36 cellular contexts compared by ENCODE assay signal in genomic region chr5:150262502-150262901, GRCh38. TPM values are rescaled to one million over a fixed set of nuclear protein-coding genes. Genes with fewer than 3 reads are reported as not detected.
"Had no signal": no experiment of that assay in that cellular context is flagged by ENCODE, and none has a peak within 500 bp of the region (broad histone marks: within the 10 kb centered on the region; RNA-seq: fewer than 3 reads in every experiment).

No MANE protein-coding gene starts in this region.

- FAIRE-seq: colon had no signal

- H3K27me3 Mint-ChIP-seq: activated B cell treated with CpG ODN at 0.5 μM for 24 hours; activated CD4-positive, alpha-beta T cell treated with anti-CD3 and anti-CD28 coated beads, Interleukin-2, amount 10 ng/mL, durations not matched to agents 24 days and 14 days; effector memory CD8-positive, alpha-beta T cell had no signal

- H3K36me3 ChIP-seq: brain microvascular endothelial cell, esophagus muscularis mucosa, gastrocnemius medialis, heart left ventricle, WERI-Rb-1 had no signal

- H3K27ac Mint-ChIP-seq: activated B cell treated with CpG ODN at 0.5 μM for 24 hours; activated CD4-positive, alpha-beta memory T cell treated with anti-CD3 and anti-CD28 coated beads for 36 hours; activated CD4-positive, alpha-beta T cell treated with anti-CD3 and anti-CD28 coated beads for 36 hours; activated CD4-positive, alpha-beta T cell treated with anti-CD3 and anti-CD28 coated beads, Interleukin-2, amount 10 ng/mL, durations not matched to agents 24 days and 14 days; activated CD8-positive, alpha-beta memory T cell treated with anti-CD3 and anti-CD28 coated beads, Interleukin-2, amount 10 ng/mL, durations not matched to agents 7 days and 5 days; activated CD8-positive, alpha-beta T cell treated with anti-CD3 and anti-CD28 coated beads, Interleukin-2, amount 10 ng/mL, durations not matched to agents 7 days and 5 days; activated naive CD4-positive, alpha-beta T cell treated with anti-CD3 and anti-CD28 coated beads, Interleukin-2, amount 10 ng/mL, durations not matched to agents 7 days and 5 days; activated naive CD4-positive, alpha-beta T cell treated with anti-CD3 and anti-CD28 coated beads, Interleukin-2, amount 50 U/mL, for 72 hours; activated naive CD8-positive, alpha-beta T cell treated with anti-CD3 and anti-CD28 coated beads, Interleukin-2, amount 10 ng/mL, durations not matched to agents 7 days and 5 days; activated T-helper 1 cell treated with anti-CD3 and anti-CD28 coated beads, Interleukin-12 subunit alpha, Interleukin-12 subunit beta, Interleukin-2, Interleukin-4 antibody, amounts not matched to agents 30 ng/mL and 10 ng/mL and 1 ng/mL, durations not matched to agents 14 hours and 24 hours and 36 hours; activated T-helper 2 cell treated with anti-CD3 and anti-CD28 coated beads, Interferon-gamma antibody, Interleukin-2, Interleukin-4, amounts not matched to agents 10 μg/mL and 5 μg/mL and 100 μg/mL, durations not matched to agents 14 hours and 24 hours and 36 hours; effector memory CD8-positive, alpha-beta T cell; T-helper 17 cell; T-helper 2 cell treated with Interferon-gamma antibody and Interleukin-4, amounts not matched to agents 5 μg/mL and 100 μg/mL, for 36 hours had no signal

- H3K27me3 ChIP-seq: brain microvascular endothelial cell, esophagus muscularis mucosa, foreskin keratinocyte, gastrocnemius medialis, heart left ventricle had no signal

- H3K4me3 Mint-ChIP-seq: activated B cell treated with CpG ODN at 0.5 μM for 24 hours; activated CD4-positive, alpha-beta memory T cell treated with anti-CD3 and anti-CD28 coated beads for 36 hours; activated CD4-positive, alpha-beta T cell treated with anti-CD3 and anti-CD28 coated beads for 36 hours; activated CD4-positive, alpha-beta T cell treated with anti-CD3 and anti-CD28 coated beads, Interleukin-2, amount 10 ng/mL, durations not matched to agents 24 days and 14 days; activated CD8-positive, alpha-beta memory T cell treated with anti-CD3 and anti-CD28 coated beads, Interleukin-2, amount 10 ng/mL, durations not matched to agents 7 days and 5 days; activated CD8-positive, alpha-beta T cell treated with anti-CD3 and anti-CD28 coated beads, Interleukin-2, amount 10 ng/mL, durations not matched to agents 7 days and 5 days; activated naive CD4-positive, alpha-beta T cell treated with anti-CD3 and anti-CD28 coated beads, Interleukin-2, amount 10 ng/mL, durations not matched to agents 7 days and 5 days; activated naive CD8-positive, alpha-beta T cell treated with anti-CD3 and anti-CD28 coated beads, Interleukin-2, amount 10 ng/mL, durations not matched to agents 7 days and 5 days; activated T-helper 1 cell treated with anti-CD3 and anti-CD28 coated beads, Interleukin-12 subunit alpha, Interleukin-12 subunit beta, Interleukin-2, Interleukin-4 antibody, amounts not matched to agents 30 ng/mL and 10 ng/mL and 1 ng/mL, durations not matched to agents 14 hours and 24 hours and 36 hours; effector memory CD8-positive, alpha-beta T cell; T-helper 17 cell; T-helper 2 cell treated with Interferon-gamma antibody and Interleukin-4, amounts not matched to agents 5 μg/mL and 100 μg/mL, for 36 hours had no signal

- H3K4me1 Mint-ChIP-seq: activated B cell treated with CpG ODN at 0.5 μM for 24 hours; activated CD4-positive, alpha-beta T cell treated with anti-CD3 and anti-CD28 coated beads for 36 hours; activated CD4-positive, alpha-beta T cell treated with anti-CD3 and anti-CD28 coated beads, Interleukin-2, amount 10 ng/mL, durations not matched to agents 24 days and 14 days; activated CD8-positive, alpha-beta memory T cell treated with anti-CD3 and anti-CD28 coated beads, Interleukin-2, amount 10 ng/mL, durations not matched to agents 7 days and 5 days; activated naive CD4-positive, alpha-beta T cell treated with anti-CD3 and anti-CD28 coated beads, Interleukin-2, amount 10 ng/mL, durations not matched to agents 7 days and 5 days; activated naive CD8-positive, alpha-beta T cell treated with anti-CD3 and anti-CD28 coated beads, Interleukin-2, amount 10 ng/mL, durations not matched to agents 7 days and 5 days; T-helper 17 cell had no signal

- DNase-seq: activated B cell treated with CpG ODN at 0.5 μM for 24 hours; activated CD4-positive, alpha-beta memory T cell treated with anti-CD3 and anti-CD28 coated beads for 36 hours; activated CD4-positive, alpha-beta T cell treated with anti-CD3 and anti-CD28 coated beads for 36 hours; activated CD4-positive, alpha-beta T cell treated with anti-CD3 and anti-CD28 coated beads, Interleukin-2, amount 10 ng/mL, durations not matched to agents 24 days and 14 days; activated CD8-positive, alpha-beta memory T cell treated with anti-CD3 and anti-CD28 coated beads, Interleukin-2, amount 10 ng/mL, durations not matched to agents 7 days and 5 days; activated CD8-positive, alpha-beta memory T cell treated with anti-CD3 and anti-CD28 coated beads, Interleukin-2, amount 50 U/mL, for 4 hours; activated CD8-positive, alpha-beta T cell treated with anti-CD3 and anti-CD28 coated beads, Interleukin-2, amount 10 ng/mL, durations not matched to agents 7 days and 5 days; activated effector memory CD4-positive, alpha-beta T cell treated with anti-CD3 and anti-CD28 coated beads, Interleukin-2, amount 50 U/mL, for 16 hours; activated naive CD4-positive, alpha-beta T cell treated with anti-CD3 and anti-CD28 coated beads, Interleukin-2, amount 10 ng/mL, durations not matched to agents 7 days and 5 days; activated naive CD8-positive, alpha-beta T cell treated with anti-CD3 and anti-CD28 coated beads, Interleukin-2, amount 10 ng/mL, durations not matched to agents 7 days and 5 days; activated T-cell treated with anti-CD3 and anti-CD28 coated beads, Interleukin-2, amount 50 U/mL, for 1 hour; activated T-cell treated with anti-CD3 and anti-CD28 coated beads, Interleukin-2, amount 50 U/mL, for 48 hours; anterior cingulate cortex; brain microvascular endothelial cell; caudate nucleus; cortex of kidney; dermis blood vessel endothelial cell; effector CD4-positive, alpha-beta T cell; effector memory CD8-positive, alpha-beta T cell; erythroblast; foreskin keratinocyte; gastrocnemius medialis; glutamatergic neuron; heart left ventricle; T-helper 17 cell; T1000; WERI-Rb-1 had no signal

- H3K4me3 ChIP-seq: esophagus muscularis mucosa, gastrocnemius medialis, heart left ventricle had no signal

- H3K9me3 ChIP-seq: esophagus muscularis mucosa, gastrocnemius medialis, heart left ventricle had no signal

- H3K36me3 Mint-ChIP-seq: activated CD4-positive, alpha-beta memory T cell treated with anti-CD3 and anti-CD28 coated beads for 36 hours; activated CD8-positive, alpha-beta memory T cell treated with anti-CD3 and anti-CD28 coated beads, Interleukin-2, amount 10 ng/mL, durations not matched to agents 7 days and 5 days; activated naive CD4-positive, alpha-beta T cell treated with anti-CD3 and anti-CD28 coated beads, Interleukin-2, amount 10 ng/mL, durations not matched to agents 7 days and 5 days; activated naive CD4-positive, alpha-beta T cell treated with anti-CD3 and anti-CD28 coated beads, Interleukin-2, amount 50 U/mL, for 72 hours; activated naive CD8-positive, alpha-beta T cell treated with anti-CD3 and anti-CD28 coated beads, Interleukin-2, amount 10 ng/mL, durations not matched to agents 7 days and 5 days had no signal

- ATAC-seq: activated CD4-positive, alpha-beta T cell treated with anti-CD3 and anti-CD28 coated beads for 36 hours; activated CD4-positive, CD25-positive, alpha-beta regulatory T cell treated with anti-CD3 and anti-CD28 coated beads, Interleukin-2, amount 50 U/mL, for 24 hours; activated CD8-positive, alpha-beta memory T cell treated with anti-CD3 and anti-CD28 coated beads, Interleukin-2, amount 10 ng/mL, durations not matched to agents 7 days and 5 days; activated CD8-positive, alpha-beta T cell treated with anti-CD3 and anti-CD28 coated beads, Interleukin-2, amount 10 ng/mL, durations not matched to agents 7 days and 5 days; activated naive CD4-positive, alpha-beta T cell treated with anti-CD3 and anti-CD28 coated beads, Interleukin-2, amount 50 U/mL, for 72 hours; effector memory CD8-positive, alpha-beta T cell; foreskin keratinocyte; gastrocnemius medialis; T-helper 17 cell had no signal

- H3K27ac ChIP-seq: brain microvascular endothelial cell, esophagus muscularis mucosa, foreskin keratinocyte, heart left ventricle, WERI-Rb-1 had no signal

- H3K9me3 Mint-ChIP-seq: activated B cell treated with CpG ODN at 0.5 μM for 24 hours; activated CD4-positive, alpha-beta memory T cell treated with anti-CD3 and anti-CD28 coated beads for 36 hours; activated CD4-positive, alpha-beta T cell treated with anti-CD3 and anti-CD28 coated beads, Interleukin-2, amount 10 ng/mL, durations not matched to agents 24 days and 14 days; activated naive CD4-positive, alpha-beta T cell treated with anti-CD3 and anti-CD28 coated beads, Interleukin-2, amount 10 ng/mL, durations not matched to agents 7 days and 5 days; activated naive CD4-positive, alpha-beta T cell treated with anti-CD3 and anti-CD28 coated beads, Interleukin-2, amount 50 U/mL, for 72 hours; activated naive CD8-positive, alpha-beta T cell treated with anti-CD3 and anti-CD28 coated beads, Interleukin-2, amount 10 ng/mL, durations not matched to agents 7 days and 5 days; activated T-helper 1 cell treated with anti-CD3 and anti-CD28 coated beads, Interleukin-12 subunit alpha, Interleukin-12 subunit beta, Interleukin-2, Interleukin-4 antibody, amounts not matched to agents 30 ng/mL and 10 ng/mL and 1 ng/mL, durations not matched to agents 14 hours and 24 hours and 36 hours; activated T-helper 2 cell treated with anti-CD3 and anti-CD28 coated beads, Interferon-gamma antibody, Interleukin-2, Interleukin-4, amounts not matched to agents 10 μg/mL and 5 μg/mL and 100 μg/mL, durations not matched to agents 14 hours and 24 hours and 36 hours; effector memory CD8-positive, alpha-beta T cell; T-helper 2 cell treated with Interferon-gamma antibody and Interleukin-4, amounts not matched to agents 5 μg/mL and 100 μg/mL, for 36 hours had no signal

RNA-seq across cellular contexts. Expression of gene CAMK2A, which starts 27.1 kb away (rescaled TPM):
- total RNA-seq: activated B cell treated with CpG ODN at 0.5 μM for 24 hours; activated CD4-positive, alpha-beta memory T cell treated with anti-CD3 and anti-CD28 coated beads for 36 hours; activated CD4-positive, alpha-beta T cell treated with anti-CD3 and anti-CD28 coated beads for 36 hours; activated CD4-positive, alpha-beta T cell treated with anti-CD3 and anti-CD28 coated beads, Interleukin-2, amount 10 ng/mL, durations not matched to agents 24 days and 14 days; activated CD8-positive, alpha-beta memory T cell treated with anti-CD3 and anti-CD28 coated beads for 36 hours; activated CD8-positive, alpha-beta memory T cell treated with anti-CD3 and anti-CD28 coated beads, Interleukin-2, amount 10 ng/mL, durations not matched to agents 7 days and 5 days; activated CD8-positive, alpha-beta T cell treated with anti-CD3 and anti-CD28 coated beads, Interleukin-2, amount 10 ng/mL, durations not matched to agents 7 days and 5 days; activated naive CD4-positive, alpha-beta T cell treated with anti-CD3 and anti-CD28 coated beads, Interleukin-2, amount 50 U/mL, for 72 hours; activated naive CD8-positive, alpha-beta T cell treated with anti-CD3 and anti-CD28 coated beads, Interleukin-2, amount 10 ng/mL, durations not matched to agents 7 days and 5 days; activated T-helper 1 cell treated with anti-CD3 and anti-CD28 coated beads, Interleukin-12 subunit alpha, Interleukin-12 subunit beta, Interleukin-2, Interleukin-4 antibody, amounts not matched to agents 30 ng/mL and 10 ng/mL and 1 ng/mL, durations not matched to agents 14 hours and 24 hours and 36 hours; activated T-helper 2 cell treated with anti-CD3 and anti-CD28 coated beads, Interferon-gamma antibody, Interleukin-2, Interleukin-4, amounts not matched to agents 10 μg/mL and 5 μg/mL and 100 μg/mL, durations not matched to agents 14 hours and 24 hours and 36 hours; chondrocyte; dermis blood vessel endothelial cell; T-helper 17 cell had no signal
- polyA plus RNA-seq: foreskin keratinocyte had no signal

RNA-seq across cellular contexts. Expression of gene ARSI, which starts 40.2 kb away (rescaled TPM):
- total RNA-seq: activated B cell treated with CpG ODN at 0.5 μM for 24 hours; activated CD4-positive, alpha-beta memory T cell treated with anti-CD3 and anti-CD28 coated beads for 36 hours; activated CD4-positive, alpha-beta T cell treated with anti-CD3 and anti-CD28 coated beads for 36 hours; activated CD4-positive, alpha-beta T cell treated with anti-CD3 and anti-CD28 coated beads, Interleukin-2, amount 10 ng/mL, durations not matched to agents 24 days and 14 days; activated CD8-positive, alpha-beta memory T cell treated with anti-CD3 and anti-CD28 coated beads for 36 hours; activated CD8-positive, alpha-beta memory T cell treated with anti-CD3 and anti-CD28 coated beads, Interleukin-2, amount 10 ng/mL, durations not matched to agents 7 days and 5 days; activated CD8-positive, alpha-beta T cell treated with anti-CD3 and anti-CD28 coated beads, Interleukin-2, amount 10 ng/mL, durations not matched to agents 7 days and 5 days; activated naive CD4-positive, alpha-beta T cell treated with anti-CD3 and anti-CD28 coated beads, Interleukin-2, amount 50 U/mL, for 72 hours; activated naive CD8-positive, alpha-beta T cell treated with anti-CD3 and anti-CD28 coated beads, Interleukin-2, amount 10 ng/mL, durations not matched to agents 7 days and 5 days; activated T-helper 1 cell treated with anti-CD3 and anti-CD28 coated beads, Interleukin-12 subunit alpha, Interleukin-12 subunit beta, Interleukin-2, Interleukin-4 antibody, amounts not matched to agents 30 ng/mL and 10 ng/mL and 1 ng/mL, durations not matched to agents 14 hours and 24 hours and 36 hours; activated T-helper 2 cell treated with anti-CD3 and anti-CD28 coated beads, Interferon-gamma antibody, Interleukin-2, Interleukin-4, amounts not matched to agents 10 μg/mL and 5 μg/mL and 100 μg/mL, durations not matched to agents 14 hours and 24 hours and 36 hours; gastrocnemius medialis; T-helper 17 cell had no signal
